23 cellular contexts compared by ENCODE assay signal in the genomic region with DNA sequence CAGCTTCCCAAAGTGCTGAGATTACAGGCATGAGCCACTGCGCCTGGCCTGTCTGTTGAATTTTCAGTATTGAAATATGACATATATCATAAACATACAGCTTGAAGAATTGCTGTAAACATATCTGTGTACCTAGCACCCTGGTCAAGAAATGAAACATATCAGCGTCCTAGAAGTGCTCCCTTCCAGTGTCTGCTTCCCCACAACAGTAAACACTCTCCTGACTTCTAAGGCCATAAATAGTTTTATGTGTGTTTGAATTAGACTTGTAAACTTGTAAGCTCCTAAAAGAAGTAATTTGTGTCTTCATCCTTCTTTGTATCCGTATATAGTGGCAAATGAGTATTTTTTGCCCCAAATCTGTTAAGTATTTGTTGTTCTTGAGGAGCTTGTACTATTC.
"Had no signal": no experiment of that assay in that cellular context is flagged by ENCODE, and none has a peak within 500 bp of the region (broad histone marks: within the 10 kb centered on the region; RNA-seq: fewer than 3 reads in every experiment).

No MANE protein-coding gene starts in this region.

- DNase-seq: cortex of kidney; effector CD8-positive, alpha-beta T cell; effector memory CD8-positive, alpha-beta T cell; endodermal cell; erythroblast; esophagus squamous epithelium; foreskin fibroblast; foreskin melanocyte; gastrocnemius medialis; glutamatergic neuron; head of caudate nucleus; heart right ventricle; hippocampal formation; left cardiac atrium; left lung; left ventricle myocardium superior; lower lobe of right lung; mesenchymal stem cell; mucosa of descending colon; naive B cell; naive thymus-derived CD8-positive, alpha-beta T cell had no signal

- H3K27me3 ChIP-seq: esophagus squamous epithelium, gastrocnemius medialis, heart right ventricle, left lung had no signal

- H3K4me1 ChIP-seq: gastrocnemius medialis, left lung, lower lobe of right lung had no signal

- H3K4me3 ChIP-seq: esophagus squamous epithelium, gastrocnemius medialis, heart right ventricle, left lung, lower lobe of right lung, mucosa of descending colon had no signal

- H3K27ac ChIP-seq: epithelial cell of prostate, esophagus squamous epithelium, gastrocnemius medialis, heart right ventricle, left lung, lower lobe of right lung had no signal

- ATAC-seq: effector memory CD8-positive, alpha-beta T cell; esophagus mucosa; gastrocnemius medialis; heart right ventricle; left cardiac atrium; left lung; left ventricle myocardium superior; lower lobe of right lung; mucosa of descending colon; naive thymus-derived CD8-positive, alpha-beta T cell had no signal

- H3K36me3 ChIP-seq: esophagus squamous epithelium, gastrocnemius medialis, left lung, lower lobe of right lung had no signal

- H3K9me3 ChIP-seq: esophagus squamous epithelium, gastrocnemius medialis, heart right ventricle, left lung, lower lobe of right lung, mucosa of descending colon had no signal
